Comparison of ENCODE assay signal across 22 cellular contexts in genomic region chr10:69891057-69891617, GRCh38.
"Had no signal": no experiment of that assay in that cellular context is flagged by ENCODE, and none has a peak within 500 bp of the region (broad histone marks: within the 10 kb centered on the region; RNA-seq: fewer than 3 reads in every experiment).

No MANE protein-coding gene starts in this region.

- ATAC-seq: activated naive CD4-positive, alpha-beta T cell treated with anti-CD3 and anti-CD28 coated beads, Interleukin-2, amount 50 U/mL, for 72 hours; activated naive CD8-positive, alpha-beta T cell treated with anti-CD3 and anti-CD28 coated beads, Interleukin-2, amount 50 U/mL, for 24 hours; activated T-cell treated with anti-CD3 and anti-CD28 coated beads, Interleukin-2, amount 50 U/mL, for 4 hours; T-helper 17 cell had no signal

- DNase-seq: activated CD4-positive, alpha-beta memory T cell treated with anti-CD3 and anti-CD28 coated beads for 36 hours; activated CD4-positive, alpha-beta T cell treated with anti-CD3 and anti-CD28 coated beads, Interleukin-2, amount 10 ng/mL, durations not matched to agents 7 days and 5 days; activated CD4-positive, CD25-positive, alpha-beta regulatory T cell; activated CD8-positive, alpha-beta memory T cell treated with anti-CD3 and anti-CD28 coated beads for 24 hours; activated effector memory CD4-positive, alpha-beta T cell treated with anti-CD3 and anti-CD28 coated beads, Interleukin-2, amount 50 U/mL, for 16 hours; activated naive CD4-positive, alpha-beta T cell treated with Interleukin-2 at 50 U/mL for 16 hours; activated naive CD8-positive, alpha-beta T cell treated with anti-CD3 and anti-CD28 coated beads, Interleukin-2, amount 50 U/mL, for 24 hours; activated T-cell treated with anti-CD3 and anti-CD28 coated beads, Interleukin-2, amount 50 U/mL, for 4 hours; amniotic stem cell; KG1; NCI-H1048; NCI-H1417; NCI-H1930; NCI-H2171; NCI-H226; NCI-H774; NK-92 treated with Interleukin-12 subunit alpha and Interleukin-12 subunit beta, amount 100 ng/mL, for 24 hours; OCI-M1; SHP77 treated with DMSO at 0.1 percent for 48 hours; T-helper 17 cell; T-helper 9 cell had no signal
